Comparison of ENCODE assay signal across 1 cellular context in the genomic region with DNA sequence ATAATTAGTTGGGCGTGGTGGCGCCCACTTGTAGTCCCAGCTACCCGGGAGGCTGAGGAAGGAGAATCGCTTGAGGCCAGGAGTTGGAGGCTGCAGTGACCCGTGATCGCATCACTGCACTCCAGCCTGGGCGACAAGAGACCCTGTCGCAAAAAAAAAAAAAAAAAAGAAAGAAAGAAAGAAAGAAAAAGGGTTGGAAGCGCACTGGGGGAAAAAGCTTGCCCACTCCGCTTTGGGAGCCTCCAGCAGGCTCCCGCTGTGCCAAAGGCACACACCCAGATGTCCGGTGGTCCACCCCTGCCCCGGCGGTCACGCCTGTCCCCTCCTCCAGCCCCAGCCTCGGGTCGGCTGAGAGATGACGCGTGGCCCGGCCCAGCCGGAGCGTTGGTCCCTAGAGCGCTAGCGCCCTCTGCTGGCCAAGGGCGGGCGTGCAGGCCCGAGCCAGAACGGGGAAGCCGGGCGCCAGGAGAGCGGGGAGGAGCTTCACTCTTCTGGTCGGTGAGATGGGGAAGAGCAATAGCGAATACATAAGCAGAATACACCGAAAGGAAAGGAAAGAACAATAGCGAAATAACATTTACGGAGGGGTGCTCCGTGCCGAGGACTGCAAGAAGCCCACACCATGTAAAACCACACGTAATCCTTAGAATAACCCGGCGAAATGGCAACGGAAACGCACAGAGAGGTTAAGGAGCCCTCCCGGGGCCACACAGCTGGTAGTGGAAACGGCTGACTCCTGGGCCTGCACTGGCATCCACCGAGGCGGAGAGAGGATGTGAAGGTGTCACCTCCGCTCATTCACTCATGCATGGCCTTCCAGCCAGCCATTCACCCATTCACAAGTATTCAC.
A peak's percentile ranks its signal among the peaks of the same experiment; 100 is the strongest.
TF ChIP-seq lines count a peak whose summit lies in the region.

No MANE protein-coding gene starts in this region.

TF ChIP-seq in HEK293, 187 proteins besides CTCF, POLR2A, EP300 and RAD21 (continued from another document):
- TF ChIP-seq, protein P1, sequence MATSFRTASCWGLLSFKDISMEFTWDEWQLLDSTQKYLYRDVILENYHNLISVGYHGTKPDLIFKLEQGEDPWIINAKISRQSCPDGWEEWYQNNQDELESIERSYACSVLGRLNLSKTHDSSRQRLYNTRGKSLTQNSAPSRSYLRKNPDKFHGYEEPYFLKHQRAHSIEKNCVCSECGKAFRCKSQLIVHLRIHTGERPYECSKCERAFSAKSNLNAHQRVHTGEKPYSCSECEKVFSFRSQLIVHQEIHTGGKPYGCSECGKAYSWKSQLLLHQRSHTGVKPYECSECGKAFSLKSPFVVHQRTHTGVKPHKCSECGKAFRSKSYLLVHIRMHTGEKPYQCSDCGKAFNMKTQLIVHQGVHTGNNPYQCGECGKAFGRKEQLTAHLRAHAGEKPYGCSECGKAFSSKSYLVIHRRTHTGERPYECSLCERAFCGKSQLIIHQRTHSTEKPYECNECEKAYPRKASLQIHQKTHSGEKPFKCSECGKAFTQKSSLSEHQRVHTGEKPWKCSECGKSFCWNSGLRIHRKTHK (tag by site-specific recombination; IDR thresholded peaks at IDR 0.05): no peak
- TF ChIP-seq ZNF530 (tag by site-specific recombination; IDR thresholded peaks at IDR 0.05; ENCODE audit: low read depth): no peak
- TF ChIP-seq, protein P2, sequence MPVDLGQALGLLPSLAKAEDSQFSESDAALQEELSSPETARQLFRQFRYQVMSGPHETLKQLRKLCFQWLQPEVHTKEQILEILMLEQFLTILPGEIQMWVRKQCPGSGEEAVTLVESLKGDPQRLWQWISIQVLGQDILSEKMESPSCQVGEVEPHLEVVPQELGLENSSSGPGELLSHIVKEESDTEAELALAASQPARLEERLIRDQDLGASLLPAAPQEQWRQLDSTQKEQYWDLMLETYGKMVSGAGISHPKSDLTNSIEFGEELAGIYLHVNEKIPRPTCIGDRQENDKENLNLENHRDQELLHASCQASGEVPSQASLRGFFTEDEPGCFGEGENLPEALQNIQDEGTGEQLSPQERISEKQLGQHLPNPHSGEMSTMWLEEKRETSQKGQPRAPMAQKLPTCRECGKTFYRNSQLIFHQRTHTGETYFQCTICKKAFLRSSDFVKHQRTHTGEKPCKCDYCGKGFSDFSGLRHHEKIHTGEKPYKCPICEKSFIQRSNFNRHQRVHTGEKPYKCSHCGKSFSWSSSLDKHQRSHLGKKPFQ (tag by site-specific recombination; IDR thresholded peaks at IDR 0.05): no peak
- no peak for TF ChIP-seq ZBTB20 (tag by site-specific recombination; IDR thresholded peaks at IDR 0.05)
- no peak for TF ChIP-seq ZNF776 (tag by site-specific recombination; IDR thresholded peaks at IDR 0.05; ENCODE audit: borderline replicate concordance)
- peak; percentile 88; the same call in 1 of the 2 replicates for TF ChIP-seq ZNF664 (tag by site-specific recombination; IDR thresholded peaks at IDR 0.05)
- TF ChIP-seq BCL11A (tag by site-specific recombination; IDR thresholded peaks at IDR 0.05; ENCODE audit: low read depth): peak; percentile 81; the same call in 1 of the 2 replicates
- peak; percentile 76; the same call in 1 of the 2 replicates for TF ChIP-seq ZNF561 (tag by site-specific recombination; IDR thresholded peaks at IDR 0.05; ENCODE audit: borderline replicate concordance)
- TF ChIP-seq, protein P3, sequence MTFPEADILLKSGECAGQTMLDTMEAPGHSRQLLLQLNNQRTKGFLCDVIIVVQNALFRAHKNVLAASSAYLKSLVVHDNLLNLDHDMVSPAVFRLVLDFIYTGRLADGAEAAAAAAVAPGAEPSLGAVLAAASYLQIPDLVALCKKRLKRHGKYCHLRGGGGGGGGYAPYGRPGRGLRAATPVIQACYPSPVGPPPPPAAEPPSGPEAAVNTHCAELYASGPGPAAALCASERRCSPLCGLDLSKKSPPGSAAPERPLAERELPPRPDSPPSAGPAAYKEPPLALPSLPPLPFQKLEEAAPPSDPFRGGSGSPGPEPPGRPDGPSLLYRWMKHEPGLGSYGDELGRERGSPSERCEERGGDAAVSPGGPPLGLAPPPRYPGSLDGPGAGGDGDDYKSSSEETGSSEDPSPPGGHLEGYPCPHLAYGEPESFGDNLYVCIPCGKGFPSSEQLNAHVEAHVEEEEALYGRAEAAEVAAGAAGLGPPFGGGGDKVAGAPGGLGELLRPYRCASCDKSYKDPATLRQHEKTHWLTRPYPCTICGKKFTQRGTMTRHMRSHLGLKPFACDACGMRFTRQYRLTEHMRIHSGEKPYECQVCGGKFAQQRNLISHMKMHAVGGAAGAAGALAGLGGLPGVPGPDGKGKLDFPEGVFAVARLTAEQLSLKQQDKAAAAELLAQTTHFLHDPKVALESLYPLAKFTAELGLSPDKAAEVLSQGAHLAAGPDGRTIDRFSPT (tag by site-specific recombination; IDR thresholded peaks at IDR 0.05): no peak
- TF ChIP-seq ZIC2 (tag by site-specific recombination; IDR thresholded peaks at IDR 0.05): no peak
- peak; percentile 93 for TF ChIP-seq ZNF654 (tag by site-specific recombination; IDR thresholded peaks at IDR 0.05; ENCODE audit: low read depth)
- TF ChIP-seq, protein P4, sequence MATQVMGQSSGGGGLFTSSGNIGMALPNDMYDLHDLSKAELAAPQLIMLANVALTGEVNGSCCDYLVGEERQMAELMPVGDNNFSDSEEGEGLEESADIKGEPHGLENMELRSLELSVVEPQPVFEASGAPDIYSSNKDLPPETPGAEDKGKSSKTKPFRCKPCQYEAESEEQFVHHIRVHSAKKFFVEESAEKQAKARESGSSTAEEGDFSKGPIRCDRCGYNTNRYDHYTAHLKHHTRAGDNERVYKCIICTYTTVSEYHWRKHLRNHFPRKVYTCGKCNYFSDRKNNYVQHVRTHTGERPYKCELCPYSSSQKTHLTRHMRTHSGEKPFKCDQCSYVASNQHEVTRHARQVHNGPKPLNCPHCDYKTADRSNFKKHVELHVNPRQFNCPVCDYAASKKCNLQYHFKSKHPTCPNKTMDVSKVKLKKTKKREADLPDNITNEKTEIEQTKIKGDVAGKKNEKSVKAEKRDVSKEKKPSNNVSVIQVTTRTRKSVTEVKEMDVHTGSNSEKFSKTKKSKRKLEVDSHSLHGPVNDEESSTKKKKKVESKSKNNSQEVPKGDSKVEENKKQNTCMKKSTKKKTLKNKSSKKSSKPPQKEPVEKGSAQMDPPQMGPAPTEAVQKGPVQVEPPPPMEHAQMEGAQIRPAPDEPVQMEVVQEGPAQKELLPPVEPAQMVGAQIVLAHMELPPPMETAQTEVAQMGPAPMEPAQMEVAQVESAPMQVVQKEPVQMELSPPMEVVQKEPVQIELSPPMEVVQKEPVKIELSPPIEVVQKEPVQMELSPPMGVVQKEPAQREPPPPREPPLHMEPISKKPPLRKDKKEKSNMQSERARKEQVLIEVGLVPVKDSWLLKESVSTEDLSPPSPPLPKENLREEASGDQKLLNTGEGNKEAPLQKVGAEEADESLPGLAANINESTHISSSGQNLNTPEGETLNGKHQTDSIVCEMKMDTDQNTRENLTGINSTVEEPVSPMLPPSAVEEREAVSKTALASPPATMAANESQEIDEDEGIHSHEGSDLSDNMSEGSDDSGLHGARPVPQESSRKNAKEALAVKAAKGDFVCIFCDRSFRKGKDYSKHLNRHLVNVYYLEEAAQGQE (tag by site-specific recombination; IDR thresholded peaks at IDR 0.05): no peak
- TF ChIP-seq ZFP41 (tag by site-specific recombination; IDR thresholded peaks at IDR 0.05; ENCODE audit: borderline replicate concordance): no peak
- TF ChIP-seq, protein P5, sequence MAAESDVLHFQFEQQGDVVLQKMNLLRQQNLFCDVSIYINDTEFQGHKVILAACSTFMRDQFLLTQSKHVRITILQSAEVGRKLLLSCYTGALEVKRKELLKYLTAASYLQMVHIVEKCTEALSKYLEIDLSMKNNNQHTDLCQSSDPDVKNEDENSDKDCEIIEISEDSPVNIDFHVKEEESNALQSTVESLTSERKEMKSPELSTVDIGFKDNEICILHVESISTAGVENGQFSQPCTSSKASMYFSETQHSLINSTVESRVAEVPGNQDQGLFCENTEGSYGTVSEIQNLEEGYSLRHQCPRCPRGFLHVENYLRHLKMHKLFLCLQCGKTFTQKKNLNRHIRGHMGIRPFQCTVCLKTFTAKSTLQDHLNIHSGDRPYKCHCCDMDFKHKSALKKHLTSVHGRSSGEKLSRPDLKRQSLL (tag by site-specific recombination; IDR thresholded peaks at IDR 0.05): no peak
- no peak for TF ChIP-seq ZNF416 (tag by site-specific recombination; IDR thresholded peaks at IDR 0.05)
- peak; percentile 37; the same call in 1 of the 2 replicates for TF ChIP-seq KLF9 (tag by site-specific recombination; IDR thresholded peaks at IDR 0.05; ENCODE audit: low read depth)
- no peak for TF ChIP-seq ZNF184 (tag by site-specific recombination; IDR thresholded peaks at IDR 0.05)
- TF ChIP-seq, protein P6, sequence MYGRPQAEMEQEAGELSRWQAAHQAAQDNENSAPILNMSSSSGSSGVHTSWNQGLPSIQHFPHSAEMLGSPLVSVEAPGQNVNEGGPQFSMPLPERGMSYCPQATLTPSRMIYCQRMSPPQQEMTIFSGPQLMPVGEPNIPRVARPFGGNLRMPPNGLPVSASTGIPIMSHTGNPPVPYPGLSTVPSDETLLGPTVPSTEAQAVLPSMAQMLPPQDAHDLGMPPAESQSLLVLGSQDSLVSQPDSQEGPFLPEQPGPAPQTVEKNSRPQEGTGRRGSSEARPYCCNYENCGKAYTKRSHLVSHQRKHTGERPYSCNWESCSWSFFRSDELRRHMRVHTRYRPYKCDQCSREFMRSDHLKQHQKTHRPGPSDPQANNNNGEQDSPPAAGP (tag by site-specific recombination; IDR thresholded peaks at IDR 0.05): peak; percentile 80
- no peak for TF ChIP-seq ZNF843 (tag by site-specific recombination; IDR thresholded peaks at IDR 0.05)
TF ChIP-seq in HEK293: peak in this region for 34.
